In the genomic region with DNA sequence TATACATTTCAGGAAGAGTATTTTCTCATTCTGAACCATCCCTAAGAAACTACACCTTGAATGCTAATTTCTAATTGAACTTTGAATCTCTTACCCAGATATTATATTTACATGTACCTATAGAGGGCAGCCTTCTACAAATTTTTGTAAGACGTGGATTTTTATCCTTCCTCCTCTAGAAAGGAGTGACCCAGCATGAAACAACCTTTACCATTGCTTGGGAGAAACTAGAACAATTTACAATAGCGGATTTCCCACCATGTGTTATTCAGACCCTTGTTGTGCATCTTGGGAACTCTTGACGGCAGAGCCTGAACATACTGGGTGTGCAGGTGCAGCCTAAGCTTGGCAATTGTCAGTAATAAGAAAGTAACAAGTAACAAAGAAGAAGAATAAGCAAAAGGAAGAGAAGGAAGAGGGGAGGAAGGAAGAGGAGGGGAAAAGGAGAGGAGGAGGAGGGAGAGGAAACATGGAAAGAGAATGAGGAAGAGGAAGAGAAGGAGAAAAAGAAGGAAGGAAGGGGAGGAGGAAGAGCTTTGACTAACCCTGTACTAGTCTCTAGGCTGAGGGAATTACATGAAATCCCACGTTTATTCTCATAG, we compare ENCODE assay signal across 8 cellular contexts.
A peak's percentile ranks its signal among the peaks of the same experiment; 100 is the strongest.
DNase-seq lines count a peak whose midpoint lies in the region; ATAC-seq and FAIRE-seq lines count a peak whose summit lies in the region.

No MANE protein-coding gene starts in this region.

- FAIRE-seq in endometrium (lab: Jason Lieb, UNC): peak; percentile 79

- ATAC-seq in GM18519 (IDR thresholded peaks at IDR 0.05; ENCODE audit: low FRiP score, unreplicated experiment): peak; percentile 65

- DNase-seq in Ammon's horn (ENCODE audit: low spot score) (peak; percentile 16), HuH-7 (ENCODE audit: low spot score) (peak; percentile 32), RKO (ENCODE audit: low spot score) (peak; percentile 76), midbrain (lab: John Stamatoyannopoulos, UW) (peak; percentile 38), GOT3 (lab: John Stamatoyannopoulos, UW) (no peak)
- DNase-seq in activated naive CD4-positive, alpha-beta T cell (lab: John Stamatoyannopoulos, UW): no peak

Comparison
In these comparisons a context has a peak if more than half of its experiments do, and no peak if none do; other contexts are left out.
1. DNase-seq: peak in Ammon's horn (single experiment), HuH-7 (single experiment), RKO (single experiment) and midbrain (single experiment); none in activated naive CD4-positive, alpha-beta T cell (0 of 4) and GOT3 (single experiment).